Comparison of ENCODE assay signal across 8 cellular contexts in the genomic region with DNA sequence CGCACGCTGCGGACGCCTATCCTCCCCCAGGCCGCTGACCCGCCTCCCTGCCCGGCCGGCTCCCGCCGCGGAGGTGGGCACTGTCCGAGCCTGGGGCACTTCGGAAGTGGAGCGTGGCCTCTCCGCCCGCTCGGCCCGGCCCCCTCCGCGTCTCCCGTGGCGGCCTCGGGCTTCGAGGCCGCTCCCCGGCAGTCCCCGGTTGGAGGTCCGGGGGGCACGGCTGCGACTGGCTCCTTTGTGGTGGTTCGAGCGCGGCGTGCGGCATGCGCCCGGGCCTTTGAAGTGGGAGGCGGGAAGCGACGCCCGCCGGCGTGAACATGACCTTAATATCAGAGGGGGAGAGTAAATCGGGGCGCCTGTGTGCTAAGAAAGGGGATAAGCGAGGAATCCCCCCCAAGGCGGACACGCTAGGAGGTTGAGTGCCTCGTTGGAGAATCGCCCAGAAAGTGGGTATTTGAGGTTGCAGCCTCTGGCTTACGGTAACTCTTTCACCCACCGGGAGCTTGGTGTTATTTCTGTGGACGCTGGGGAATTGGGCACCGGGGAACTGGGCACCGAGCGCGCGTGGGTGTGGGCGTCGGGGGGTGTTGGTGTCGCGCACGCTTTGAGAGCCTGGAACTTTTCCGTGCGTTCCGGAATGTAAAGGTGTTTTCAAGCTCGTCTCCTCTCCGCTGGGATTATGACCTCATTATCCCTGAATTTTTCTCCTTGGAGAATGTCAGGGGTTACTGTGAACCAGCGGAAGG. TPM values are rescaled to one million over a fixed set of nuclear protein-coding genes. Genes with fewer than 3 reads are reported as not detected.
A peak's percentile ranks its signal among the peaks of the same experiment; 100 is the strongest.
DNase-seq lines count a peak whose midpoint lies in the region; ATAC-seq and TF ChIP-seq lines count a peak whose summit lies in the region.

No MANE protein-coding gene starts in this region.

- peak; percentile 31 to 45 (median 33) for DNase-seq in CD4-positive, CD25-positive, alpha-beta regulatory T cell
- DNase-seq in HPDE6-E6E7 (ENCODE audit: extremely low spot score) = peak; percentile 0
- DNase-seq in activated B cell treated with CpG ODN at 0.5 μM for 24 hours = no peak
- peak; percentile 8 to 32 for DNase-seq in lung microvascular endothelial cell (ENCODE audit: low read depth in 2 of 2)
- no peak for DNase-seq in DMS153 treated with DMSO at 0.1 percent for 48 hours (lab: John Stamatoyannopoulos, UW; ENCODE audit: unreplicated experiment)

- intact Hi-C loops in activated B cell treated with CpG ODN at 0.5 μM for 24 hours (cut with micrococcal nuclease) = loop anchor here (2.0 to 10.0 kb wide), 3 partner anchors 48 to 1294 kb away; partner anchors contain the start of genes NMT2 and PRPF18
- intact Hi-C loops in dendritic cell treated with granulocyte-macrophage colony-stimulating factor and Interleukin-4, amounts not matched to agents 40 ng/mL and 50 ng/mL, for 4 days (cut with micrococcal nuclease) = loop anchor here (2.0 kb wide), 3 partner anchors 76 to 274 kb away; partner anchors contain the start of genes DCLRE1C and RPP38

- POLR2A ChIA-PET in activated B cell treated with CpG ODN at 0.5 μM for 24 hours (lab: Charles Lee) = interaction anchor here (0.8 to 2.6 kb wide), 13 partner anchors 9 to 694 kb away, joined by 3 to 27 read pairs (median 4); partner anchors contain the start of genes CDNF, DCLRE1C, HSPA14 and MEIG1

- CTCF ChIA-PET in activated B cell treated with CpG ODN at 0.5 μM for 24 hours (lab: Charles Lee) = interaction anchor here (0.9 to 1.0 kb wide), 2 partner anchors 25 to 42 kb away, joined by 3 to 4 read pairs; partner anchors contain the start of gene CDNF

- peak overlapping the region; percentile 82 to 91 (median 85) for H3K27ac Mint-ChIP-seq in CD4-positive, CD25-positive, alpha-beta regulatory T cell
- peak overlapping the region; percentile 72 for H3K27ac Mint-ChIP-seq in activated B cell treated with CpG ODN at 0.5 μM for 24 hours
- peak overlapping the region; percentile 94 for H3K27ac Mint-ChIP-seq in dendritic cell treated with granulocyte-macrophage colony-stimulating factor and Interleukin-4, amounts not matched to agents 40 ng/mL and 50 ng/mL, for 4 days
- peak overlapping the region; percentile 90 for H3K27ac Mint-ChIP-seq in stimulated activated memory B cell treated with anti-CD40 and anti-IgM and Interleukin-4, amounts not matched to agents 10 μg/mL and 1 μg/mL and 100 μg/mL, for 72 hours

- H3K9me3 Mint-ChIP-seq in CD4-positive, CD25-positive, alpha-beta regulatory T cell = peaks cover 0 to 2% (median 0%) of the 10 kb centered on the region in 7 donors
- H3K9me3 Mint-ChIP-seq in activated B cell treated with CpG ODN at 0.5 μM for 24 hours = no peaks in the 10 kb centered on the region
- H3K9me3 Mint-ChIP-seq in dendritic cell treated with granulocyte-macrophage colony-stimulating factor and Interleukin-4, amounts not matched to agents 40 ng/mL and 50 ng/mL, for 4 days = no peaks in the 10 kb centered on the region
- no peaks in the 10 kb centered on the region for H3K9me3 Mint-ChIP-seq in stimulated activated memory B cell treated with anti-CD40 and anti-IgM and Interleukin-4, amounts not matched to agents 10 μg/mL and 1 μg/mL and 100 μg/mL, for 72 hours

- no peaks in the 10 kb centered on the region for H3K9me3 ChIP-seq in CD4-positive, CD25-positive, alpha-beta regulatory T cell (ENCODE audit: control insufficient read depth in 2 of 2, low read length in 2 of 2)

- H3K4me3 Mint-ChIP-seq in CD4-positive, CD25-positive, alpha-beta regulatory T cell = peak overlapping the region; percentile 87 to 93 (median 92)
- H3K4me3 Mint-ChIP-seq in activated B cell treated with CpG ODN at 0.5 μM for 24 hours = peak overlapping the region; percentile 89
- H3K4me3 Mint-ChIP-seq in dendritic cell treated with granulocyte-macrophage colony-stimulating factor and Interleukin-4, amounts not matched to agents 40 ng/mL and 50 ng/mL, for 4 days = peak overlapping the region; percentile 97
- peak overlapping the region; percentile 92 for H3K4me3 Mint-ChIP-seq in stimulated activated memory B cell treated with anti-CD40 and anti-IgM and Interleukin-4, amounts not matched to agents 10 μg/mL and 1 μg/mL and 100 μg/mL, for 72 hours

- peaks cover 28% of the 10 kb centered on the region for H3K4me1 ChIP-seq in CD4-positive, CD25-positive, alpha-beta regulatory T cell (ENCODE audit: control insufficient read depth, insufficient read depth, low read length, poor library complexity, severe bottlenecking)

- H3K27me3 Mint-ChIP-seq in CD4-positive, CD25-positive, alpha-beta regulatory T cell = no peaks in the 10 kb centered on the region
- H3K27me3 Mint-ChIP-seq in activated B cell treated with CpG ODN at 0.5 μM for 24 hours = no peaks in the 10 kb centered on the region
- no peaks in the 10 kb centered on the region for H3K27me3 Mint-ChIP-seq in dendritic cell treated with granulocyte-macrophage colony-stimulating factor and Interleukin-4, amounts not matched to agents 40 ng/mL and 50 ng/mL, for 4 days
- no peaks in the 10 kb centered on the region for H3K27me3 Mint-ChIP-seq in stimulated activated memory B cell treated with anti-CD40 and anti-IgM and Interleukin-4, amounts not matched to agents 10 μg/mL and 1 μg/mL and 100 μg/mL, for 72 hours

- peaks cover 3% of the 10 kb centered on the region for H3K36me3 Mint-ChIP-seq in CD4-positive, CD25-positive, alpha-beta regulatory T cell
- peaks cover 4% of the 10 kb centered on the region for H3K36me3 Mint-ChIP-seq in activated B cell treated with CpG ODN at 0.5 μM for 24 hours (ENCODE audit: low read depth)
- H3K36me3 Mint-ChIP-seq in dendritic cell treated with granulocyte-macrophage colony-stimulating factor and Interleukin-4, amounts not matched to agents 40 ng/mL and 50 ng/mL, for 4 days (ENCODE audit: low read depth) = peaks cover 28% of the 10 kb centered on the region
- peaks cover 8% of the 10 kb centered on the region for H3K36me3 Mint-ChIP-seq in stimulated activated memory B cell treated with anti-CD40 and anti-IgM and Interleukin-4, amounts not matched to agents 10 μg/mL and 1 μg/mL and 100 μg/mL, for 72 hours

- TF ChIP-seq CTCF in activated B cell treated with CpG ODN at 0.5 μM for 24 hours (IDR thresholded peaks at IDR 0.05) = no peak

- H3K27ac ChIP-seq in CD4-positive, CD25-positive, alpha-beta regulatory T cell (ENCODE audit: insufficient read depth, low read length, poor library complexity, severe bottlenecking) = peak overlapping the region; percentile 62

- H3K27me3 ChIP-seq in CD4-positive, CD25-positive, alpha-beta regulatory T cell (ENCODE audit: control insufficient read depth, insufficient read depth, low read length) = no peaks in the 10 kb centered on the region

- H3K4me1 Mint-ChIP-seq in CD4-positive, CD25-positive, alpha-beta regulatory T cell = peaks cover 10 to 45% (median 30%) of the 10 kb centered on the region in 4 donors
- peaks cover 25% of the 10 kb centered on the region for H3K4me1 Mint-ChIP-seq in activated B cell treated with CpG ODN at 0.5 μM for 24 hours
- H3K4me1 Mint-ChIP-seq in dendritic cell treated with granulocyte-macrophage colony-stimulating factor and Interleukin-4, amounts not matched to agents 40 ng/mL and 50 ng/mL, for 4 days (ENCODE audit: low read depth) = peaks cover 41% of the 10 kb centered on the region
- H3K4me1 Mint-ChIP-seq in stimulated activated memory B cell treated with anti-CD40 and anti-IgM and Interleukin-4, amounts not matched to agents 10 μg/mL and 1 μg/mL and 100 μg/mL, for 72 hours = peaks cover 35% of the 10 kb centered on the region

- ATAC-seq in CD4-positive, CD25-positive, alpha-beta regulatory T cell (ENCODE audit: low read depth in 2 of 2) = peak; percentile 1 to 2
- ATAC-seq in GM21367 (IDR thresholded peaks at IDR 0.05; ENCODE audit: unreplicated experiment) (peak; percentile 22), activated B cell treated with CpG ODN at 0.5 μM for 24 hours (ENCODE audit: low read depth) (peak; percentile 5)
- peak; percentile 6 for ATAC-seq in stimulated activated memory B cell treated with anti-CD40 and anti-IgM and Interleukin-4, amounts not matched to agents 10 μg/mL and 1 μg/mL and 100 μg/mL, for 72 hours

- peak overlapping the region; percentile 83 for H3K4me3 ChIP-seq in CD4-positive, CD25-positive, alpha-beta regulatory T cell (ENCODE audit: low read depth, low read length)

- no peaks in the 10 kb centered on the region for H3K36me3 ChIP-seq in CD4-positive, CD25-positive, alpha-beta regulatory T cell (ENCODE audit: control insufficient read depth, insufficient read depth, low read length)

RNA-seq across cellular contexts. Expression of gene SUV39H2, which starts 0.6 kb away (rescaled TPM):
- 4.3 TPM for total RNA-seq in CD4-positive, CD25-positive, alpha-beta regulatory T cell
- 1 to 10 TPM; 2.1 to 5.2 (median 3.7) TPM for polyA plus RNA-seq in CD4-positive, CD25-positive, alpha-beta regulatory T cell
- total RNA-seq in activated B cell treated with CpG ODN at 0.5 μM for 24 hours = 7.4 and 8.1 TPM in 2 replicates
- 7.6 and 8.1 TPM in 2 replicates for total RNA-seq in lung microvascular endothelial cell

RNA-seq across cellular contexts. Expression of gene HSPA14, which starts 41.1 kb away (rescaled TPM):
- 22.6 TPM for total RNA-seq in CD4-positive, CD25-positive, alpha-beta regulatory T cell
- 10 to 100 TPM; 16.0 to 26.7 (median 20.9) TPM for polyA plus RNA-seq in CD4-positive, CD25-positive, alpha-beta regulatory T cell
- total RNA-seq in activated B cell treated with CpG ODN at 0.5 μM for 24 hours = 16.7 and 20.4 TPM in 2 replicates
- total RNA-seq in lung microvascular endothelial cell = 8.7 and 10.0 TPM in 2 replicates

RNA-seq across cellular contexts. Expression of gene MSANTD7, which starts 41.1 kb away (rescaled TPM):
- 28.9 TPM for total RNA-seq in CD4-positive, CD25-positive, alpha-beta regulatory T cell
- 10 to 100 TPM in 1 of 4 donors, 1 to 10 TPM in 3; 8.4 to 11.7 (median 9.8) TPM for polyA plus RNA-seq in CD4-positive, CD25-positive, alpha-beta regulatory T cell
- total RNA-seq in activated B cell treated with CpG ODN at 0.5 μM for 24 hours = 14.9 and 16.5 TPM in 2 replicates
- 11.6 and 16.1 TPM in 2 replicates for total RNA-seq in lung microvascular endothelial cell

RNA-seq across cellular contexts. Expression of gene CDNF, which starts 41.4 kb away (rescaled TPM):
- 1.7 TPM for total RNA-seq in CD4-positive, CD25-positive, alpha-beta regulatory T cell
- polyA plus RNA-seq in CD4-positive, CD25-positive, alpha-beta regulatory T cell = 1 to 10 TPM in 2 of 4 donors, under 1 TPM in 2; 0.32 to 2.1 (median 1.2) TPM
- total RNA-seq in activated B cell treated with CpG ODN at 0.5 μM for 24 hours (0.49 and 0.98 TPM in 2 replicates), lung microvascular endothelial cell (0.40 and 0.44 TPM in 2 replicates)

Comparison
In these comparisons a context has a peak if more than half of its experiments do, and no peak if none do; other contexts are left out.
1. DNase-seq: peak in CD4-positive, CD25-positive, alpha-beta regulatory T cell (3 of 3), HPDE6-E6E7 (single experiment) and lung microvascular endothelial cell (2 of 2); none in activated B cell treated with CpG ODN at 0.5 μM for 24 hours (single experiment) and DMS153 treated with DMSO at 0.1 percent for 48 hours (single experiment).
2. Peak in every context shown above with its lines, with median percentiles within 50 percentile points of each other: ATAC-seq, H3K27ac Mint-ChIP-seq and H3K4me3 Mint-ChIP-seq.